13 cellular contexts compared by ENCODE assay signal in the genomic region with DNA sequence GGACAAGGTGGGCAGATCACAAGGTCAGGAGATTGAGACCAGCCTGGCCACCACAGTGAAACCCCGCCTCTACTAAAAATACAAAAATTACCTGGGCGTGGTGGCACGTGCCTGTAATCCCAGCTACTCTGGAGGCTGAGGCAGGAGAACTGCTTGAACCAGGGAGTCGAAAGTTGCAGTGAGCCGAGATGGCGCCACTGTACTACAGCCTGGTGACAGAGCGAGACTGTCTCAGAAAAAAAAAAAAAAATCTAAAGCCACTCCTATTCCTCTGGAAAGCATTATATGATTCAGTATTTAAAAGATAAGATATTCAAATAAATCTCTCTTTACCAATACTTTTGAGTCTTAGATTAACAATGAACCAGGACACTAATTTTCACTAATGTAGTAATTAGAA. TPM values are rescaled to one million over a fixed set of nuclear protein-coding genes. Genes with fewer than 3 reads are reported as not detected.
"Had no signal": no experiment of that assay in that cellular context is flagged by ENCODE, and none has a peak within 500 bp of the region (broad histone marks: within the 10 kb centered on the region; RNA-seq: fewer than 3 reads in every experiment).

No MANE protein-coding gene starts in this region.

RNA-seq across cellular contexts. Expression of a gene that starts 13.0 kb away (rescaled TPM):
- total RNA-seq: activated B cell treated with CpG ODN at 0.5 μM for 24 hours; activated CD4-positive, alpha-beta memory T cell treated with anti-CD3 and anti-CD28 coated beads for 36 hours; activated CD4-positive, alpha-beta memory T cell treated with anti-CD3 and anti-CD28 coated beads, Interleukin-2, amount 10 ng/mL, durations not matched to agents 7 days and 5 days; activated CD4-positive, alpha-beta T cell treated with anti-CD3 and anti-CD28 coated beads for 36 hours; activated CD4-positive, alpha-beta T cell treated with anti-CD3 and anti-CD28 coated beads, Interleukin-2, amount 10 ng/mL, durations not matched to agents 24 days and 14 days; activated CD4-positive, alpha-beta T cell treated with anti-CD3 and anti-CD28 coated beads, Interleukin-2, amount 10 ng/mL, durations not matched to agents 7 days and 5 days; activated CD8-positive, alpha-beta memory T cell treated with anti-CD3 and anti-CD28 coated beads for 36 hours; activated CD8-positive, alpha-beta memory T cell treated with anti-CD3 and anti-CD28 coated beads, Interleukin-2, amount 10 ng/mL, durations not matched to agents 7 days and 5 days; activated CD8-positive, alpha-beta T cell treated with anti-CD3 and anti-CD28 coated beads for 36 hours; activated CD8-positive, alpha-beta T cell treated with anti-CD3 and anti-CD28 coated beads, Interleukin-2, amount 10 ng/mL, durations not matched to agents 7 days and 5 days; T-helper 1 cell treated with Interleukin-12 subunit alpha and Interleukin-12 subunit beta and Interleukin-4 antibody, amounts not matched to agents 30 ng/mL and 1 ng/mL, for 36 hours; T-helper 17 cell; T-helper 2 cell treated with Interferon-gamma antibody and Interleukin-4, amounts not matched to agents 100 ng/mL and 5 ng/mL, for 36 hours had no signal
